16 cellular contexts compared by ENCODE assay signal in genomic region chr1:31607360-31607759, GRCh38. TPM values are rescaled to one million over a fixed set of nuclear protein-coding genes. Genes with fewer than 3 reads are reported as not detected.
A peak's percentile ranks its signal among the peaks of the same experiment; 100 is the strongest.
DNase-seq lines count a peak whose midpoint lies in the region; ATAC-seq and TF ChIP-seq lines count a peak whose summit lies in the region.
"Had no signal": no experiment of that assay in that cellular context is flagged by ENCODE, and none has a peak within 500 bp of the region (broad histone marks: within the 10 kb centered on the region; RNA-seq: fewer than 3 reads in every experiment).

No MANE protein-coding gene starts in this region.

- peak overlapping the region in 5 of 7 donors; percentile 17 to 93 (median 72) for H3K27ac Mint-ChIP-seq in CD14-positive monocyte
- H3K27ac Mint-ChIP-seq in dendritic cell treated with granulocyte-macrophage colony-stimulating factor and Interleukin-4, amounts not matched to agents 40 ng/mL and 50 ng/mL, for 4 days: peak overlapping the region; percentile 78
- peak overlapping the region; percentile 79 for H3K27ac Mint-ChIP-seq in stimulated activated memory B cell treated with anti-CD40 and anti-IgM and Interleukin-4, amounts not matched to agents 10 μg/mL and 1 μg/mL and 100 μg/mL, for 72 hours
- H3K27ac Mint-ChIP-seq: CD8-positive, alpha-beta T cell had no signal

- no peak for ATAC-seq in stimulated activated memory B cell treated with anti-CD40 and anti-IgM and Interleukin-4, amounts not matched to agents 10 μg/mL and 1 μg/mL and 100 μg/mL, for 72 hours
- ATAC-seq: CD8-positive, alpha-beta T cell had no signal

- TF ChIP-seq CTCF in CD14-positive monocyte (IDR thresholded peaks at IDR 0.05): no peak

- peaks cover 27% of the 10 kb centered on the region for H3K4me1 Mint-ChIP-seq in CD14-positive monocyte
- peaks cover 47% of the 10 kb centered on the region for H3K4me1 Mint-ChIP-seq in dendritic cell treated with granulocyte-macrophage colony-stimulating factor and Interleukin-4, amounts not matched to agents 40 ng/mL and 50 ng/mL, for 4 days (ENCODE audit: low read depth)
- peaks cover 10% of the 10 kb centered on the region for H3K4me1 Mint-ChIP-seq in stimulated activated memory B cell treated with anti-CD40 and anti-IgM and Interleukin-4, amounts not matched to agents 10 μg/mL and 1 μg/mL and 100 μg/mL, for 72 hours

- H3K27me3 Mint-ChIP-seq in CD14-positive monocyte (ENCODE audit: low read depth in 3 of 3): peaks cover 3 to 7% (median 7%) of the 10 kb centered on the region in 3 donors
- H3K27me3 Mint-ChIP-seq in dendritic cell treated with granulocyte-macrophage colony-stimulating factor and Interleukin-4, amounts not matched to agents 40 ng/mL and 50 ng/mL, for 4 days: peaks cover 4% of the 10 kb centered on the region
- H3K27me3 Mint-ChIP-seq in stimulated activated memory B cell treated with anti-CD40 and anti-IgM and Interleukin-4, amounts not matched to agents 10 μg/mL and 1 μg/mL and 100 μg/mL, for 72 hours: no peaks in the 10 kb centered on the region

- DNase-seq in CD14-positive monocyte (ENCODE audit: low spot score): no peak
- DNase-seq in medulla oblongata (ENCODE audit: extremely low spot score): peak; percentile 17
- no peak for DNase-seq in DMS153 (lab: John Stamatoyannopoulos, UW)
- no peak for DNase-seq in posterior vena cava (ENCODE audit: low spot score)
- DNase-seq in GF-D8 (lab: John Stamatoyannopoulos, UW): no peak
- no peak for DNase-seq in activated T-cell treated with anti-CD3 and anti-CD28 coated beads for 4 hours
- DNase-seq: 8988T; CD8-positive, alpha-beta T cell; DMS 273 treated with DMSO at 0.1 percent for 48 hours; GM23248 had no signal

- H3K36me3 Mint-ChIP-seq in CD14-positive monocyte: no peaks in the 10 kb centered on the region
- no peaks in the 10 kb centered on the region for H3K36me3 Mint-ChIP-seq in dendritic cell treated with granulocyte-macrophage colony-stimulating factor and Interleukin-4, amounts not matched to agents 40 ng/mL and 50 ng/mL, for 4 days (ENCODE audit: low read depth)
- H3K36me3 Mint-ChIP-seq in stimulated activated memory B cell treated with anti-CD40 and anti-IgM and Interleukin-4, amounts not matched to agents 10 μg/mL and 1 μg/mL and 100 μg/mL, for 72 hours: no peaks in the 10 kb centered on the region
- H3K36me3 Mint-ChIP-seq: CD8-positive, alpha-beta T cell had no signal

- intact Hi-C loops in CD14-positive monocyte (cut with micrococcal nuclease) (loop anchor here in 1 of 2 donors (5.0 kb wide), 1 partner anchor 35 kb away; the partner anchor contains the start of gene PEF1), posterior vena cava (cut with DNase I) (no loop called here)
- intact Hi-C loops in dendritic cell treated with granulocyte-macrophage colony-stimulating factor and Interleukin-4, amounts not matched to agents 40 ng/mL and 50 ng/mL, for 4 days (cut with micrococcal nuclease): no loop called here

- H3K9me3 Mint-ChIP-seq in CD14-positive monocyte: peaks cover 0 to 5% (median 2%) of the 10 kb centered on the region in 7 donors
- H3K9me3 Mint-ChIP-seq in dendritic cell treated with granulocyte-macrophage colony-stimulating factor and Interleukin-4, amounts not matched to agents 40 ng/mL and 50 ng/mL, for 4 days: no peaks in the 10 kb centered on the region
- peaks cover 6% of the 10 kb centered on the region for H3K9me3 Mint-ChIP-seq in stimulated activated memory B cell treated with anti-CD40 and anti-IgM and Interleukin-4, amounts not matched to agents 10 μg/mL and 1 μg/mL and 100 μg/mL, for 72 hours
- H3K9me3 Mint-ChIP-seq: CD8-positive, alpha-beta T cell had no signal

- H3K4me3 Mint-ChIP-seq in CD14-positive monocyte: no peak overlapping the region
- H3K4me3 Mint-ChIP-seq in dendritic cell treated with granulocyte-macrophage colony-stimulating factor and Interleukin-4, amounts not matched to agents 40 ng/mL and 50 ng/mL, for 4 days: no peak overlapping the region
- H3K4me3 Mint-ChIP-seq in stimulated activated memory B cell treated with anti-CD40 and anti-IgM and Interleukin-4, amounts not matched to agents 10 μg/mL and 1 μg/mL and 100 μg/mL, for 72 hours: no peak overlapping the region
- H3K4me3 Mint-ChIP-seq: CD8-positive, alpha-beta T cell had no signal

RNA-seq across cellular contexts. Expression of gene HCRTR1, which starts 10.1 kb away (rescaled TPM):
- polyA plus RNA-seq in CD14-positive monocyte: not detected
- total RNA-seq in posterior vena cava: not detected
- total RNA-seq: A673; CD8-positive, alpha-beta T cell; GM23248; H4; HT1080 had no signal
- polyA plus RNA-seq: AG04450, GM23248 had no signal

RNA-seq across cellular contexts. Expression of gene TINAGL1, which starts 31.0 kb away (rescaled TPM):
- not detected for polyA plus RNA-seq in CD14-positive monocyte
- total RNA-seq in posterior vena cava: 100 to 1,000 TPM; 110 to 123 TPM
- total RNA-seq: A673; CD8-positive, alpha-beta T cell had no signal

RNA-seq across cellular contexts. Expression of gene PEF1, which starts 37.3 kb away (rescaled TPM):
- 10 to 100 TPM; 70.7 to 81.7 TPM for polyA plus RNA-seq in CD14-positive monocyte
- total RNA-seq in posterior vena cava: 10 to 100 TPM; 55.5 to 62.8 TPM
